ENCODE assay signal across 10 cellular contexts in genomic region chr6:134080171-134080795, GRCh38. TPM values are rescaled to one million over a fixed set of nuclear protein-coding genes. Genes with fewer than 3 reads are reported as not detected.
DNase-seq lines count a peak whose midpoint lies in the region; ATAC-seq, FAIRE-seq and TF ChIP-seq lines count a peak whose summit lies in the region.
"Had no signal": no experiment of that assay in that cellular context is flagged by ENCODE, and none has a peak within 500 bp of the region (broad histone marks: within the 10 kb centered on the region; RNA-seq: fewer than 3 reads in every experiment).

No MANE protein-coding gene starts in this region.

- TF ChIP-seq POLR2A in GM12878 (IDR thresholded peaks at IDR 0.05; ENCODE audit: low read depth, low read length), result no peak

- peak; percentile 36 for DNase-seq in DMS79 treated with DMSO at 0.1 percent for 48 hours (lab: John Stamatoyannopoulos, UW)
- no peak for DNase-seq in GM12878 (ENCODE audit: low read depth, low spot score)
- no peak for DNase-seq in NCI-H2227 (lab: John Stamatoyannopoulos, UW; ENCODE audit: unreplicated experiment)
- no peak for DNase-seq in CD1c-positive myeloid dendritic cell (ENCODE audit: extremely low spot score)
- DNase-seq in CD14-positive monocyte (ENCODE audit: low spot score), result no peak

- in situ Hi-C loops in GM12878 (cut with MboI), result loop anchor here (25.0 kb wide), 2 partner anchors 518 to 893 kb away; no protein-coding TSS in a partner anchor

- POLR2A ChIA-PET in GM12878 (lab: Charles Lee), result no interaction called here

- H3K27me3 Mint-ChIP-seq in IgD-negative memory B cell, result peaks cover 3% of the 10 kb centered on the region
- peaks cover 4 to 15% (median 5%) of the 10 kb centered on the region in 3 donors for H3K27me3 Mint-ChIP-seq in CD14-positive monocyte (ENCODE audit: low read depth in 3 of 3)
- H3K27me3 Mint-ChIP-seq: activated naive CD4-positive, alpha-beta T cell treated with anti-CD3 and anti-CD28 coated beads, Interleukin-2, amount 50 U/mL, for 24 hours had no signal

- H3K4me1 Mint-ChIP-seq in IgD-negative memory B cell (peaks cover 21 to 28% (median 23%) of the 10 kb centered on the region in 3 donors), CD14-positive monocyte (peaks cover 1% of the 10 kb centered on the region)

- RAD21 ChIA-PET in GM12878 (lab: Charles Lee; ENCODE audit: unreplicated experiment), result no interaction called here

- H3K36me3 Mint-ChIP-seq in IgD-negative memory B cell, result peaks cover 1% of the 10 kb centered on the region
- H3K36me3 Mint-ChIP-seq in CD14-positive monocyte, result no peaks in the 10 kb centered on the region
- H3K36me3 Mint-ChIP-seq: activated naive CD4-positive, alpha-beta T cell treated with anti-CD3 and anti-CD28 coated beads, Interleukin-2, amount 50 U/mL, for 24 hours had no signal

- no peaks in the 10 kb centered on the region for H3K9me3 ChIP-seq in GM12878 (replicated peaks; ENCODE audit: control insufficient read depth, insufficient read depth, low read length)

- 41% methylated on average over 5 of the region's 5 CpGs for WGBS in GM12878 (ENCODE audit: insufficient coverage, insufficient replicate concordance, low lambda C conversion rate, missing lambda C conversion rate)

- peak; percentile 67 for ATAC-seq in GM21367 (IDR thresholded peaks at IDR 0.05; ENCODE audit: unreplicated experiment)
- peak; percentile 42; the same call in 2 of the 3 replicates for ATAC-seq in GM12878
- ATAC-seq in HG02610 (IDR thresholded peaks at IDR 0.05; ENCODE audit: unreplicated experiment), result no peak

- SMC1A ChIA-PET in GM12878 (lab: Charles Lee; ENCODE audit: uncharacterized antibody, unreplicated experiment), result no interaction called here

- no peak overlapping the region for H3K27ac ChIP-seq in GM12878 (ENCODE audit: control insufficient read depth, insufficient read depth)
- H3K27ac ChIP-seq: SK-N-MC had no signal

- no peak overlapping the region for H3K9ac ChIP-seq in GM12878 (ENCODE audit: control insufficient read depth, insufficient read depth, low read length)

- no peaks in the 10 kb centered on the region for H3K79me2 ChIP-seq in GM12878 (ENCODE audit: control insufficient read depth, insufficient read depth, low read length)

- no peak for FAIRE-seq in GM12878 (lab: Jason Lieb, UNC)

- H3K9me3 Mint-ChIP-seq in IgD-negative memory B cell (no peaks in the 10 kb centered on the region), CD14-positive monocyte (no peaks in the 10 kb centered on the region)
- H3K9me3 Mint-ChIP-seq: activated naive CD4-positive, alpha-beta T cell treated with anti-CD3 and anti-CD28 coated beads, Interleukin-2, amount 50 U/mL, for 24 hours had no signal

- CTCF ChIA-PET in GM12878 (lab: Yijun Ruan, JAX), result interaction anchor here (1.0 to 1.5 kb wide), 3 partner anchors 11 to 156 kb away, joined by 3 to 6 read pairs (median 3); no protein-coding TSS in a partner anchor

- no peaks in the 10 kb centered on the region for H3K36me3 ChIP-seq in GM12878 (ENCODE audit: control insufficient read depth in 2 of 2, insufficient read depth in 2 of 2, low read length in 1 of 2)

- H4K20me1 ChIP-seq in GM12878 (ENCODE audit: control insufficient read depth, insufficient read depth), result no peaks in the 10 kb centered on the region

- intact Hi-C loops in GM12878 (cut with micrococcal nuclease; ENCODE audit: unreplicated experiment), result no loop called here
- intact Hi-C loops in CD14-positive monocyte (cut with micrococcal nuclease), result no loop called here

- H3K27me3 ChIP-seq in GM12878 (replicated peaks in 1 of 2; ENCODE audit: control insufficient read depth in 2 of 2, insufficient read depth in 2 of 2, low read length in 1 of 2), result no peaks in the 10 kb centered on the region

- TF ChIP-seq RAD21 in GM12878 (IDR thresholded peaks at IDR 0.05; ENCODE audit: insufficient read depth, low read depth, low read length), result no peak

- H3K4me3 Mint-ChIP-seq in IgD-negative memory B cell (peak overlapping the region; percentile 50 to 74 (median 64)), CD14-positive monocyte (peak overlapping the region in 1 of 2 donors; percentile 13)
- H3K4me3 Mint-ChIP-seq: activated naive CD4-positive, alpha-beta T cell treated with anti-CD3 and anti-CD28 coated beads, Interleukin-2, amount 50 U/mL, for 24 hours had no signal

- H3K27ac Mint-ChIP-seq in IgD-negative memory B cell (peak overlapping the region in 2 of 3 donors; percentile 2 to 54), CD14-positive monocyte (no peak overlapping the region)
- H3K27ac Mint-ChIP-seq: activated naive CD4-positive, alpha-beta T cell treated with anti-CD3 and anti-CD28 coated beads, Interleukin-2, amount 50 U/mL, for 24 hours had no signal

- no peak for TF ChIP-seq CTCF in GM12878 (IDR thresholded peaks at IDR 0.05 in 2 of 3, conservative IDR thresholded peaks at IDR 0.05 in 1 of 3; ENCODE audit: control insufficient read depth in 2 of 3, extremely low read depth in 1 of 3, insufficient read depth in 1 of 3, low read depth in 3 of 3, low read length in 3 of 3)
- no peak for TF ChIP-seq CTCF in CD14-positive monocyte (IDR thresholded peaks at IDR 0.05)

- no TSS peak for BruUV-seq in GM12878 (replicated peaks; lab: Mats Ljungman, UMichigan)

- peaks cover 8% of the 10 kb centered on the region; the same call in 1 of the 2 replicates for H3K4me1 ChIP-seq in GM12878 (ENCODE audit: control insufficient read depth, insufficient read depth, low read length)

- H3K4me3 ChIP-seq in GM12878, result no peak overlapping the region; the same call in 1 of the 2 replicates
- H3K4me3 ChIP-seq: SK-N-MC had no signal

- H2AFZ ChIP-seq in GM12878 (ENCODE audit: control insufficient read depth, low read depth, low read length), result no peak overlapping the region

- H3K4me2 ChIP-seq in GM12878 (ENCODE audit: control insufficient read depth, insufficient read depth), result peak overlapping the region; percentile 17

- TF ChIP-seq EP300 in GM12878 (IDR thresholded peaks at IDR 0.05; ENCODE audit: borderline replicate concordance in 1 of 2, control insufficient read depth in 1 of 2, low read depth in 2 of 2, low read length in 2 of 2), result no peak

TF ChIP-seq in GM12878, 131 proteins besides CTCF, POLR2A, EP300 and RAD21:
- TF ChIP-seq IKZF2 (IDR thresholded peaks at IDR 0.05), result no peak
- TF ChIP-seq RUNX3 (IDR thresholded peaks at IDR 0.05; ENCODE audit: low read length), result peak; percentile 30; the same call in 1 of the 2 replicates

RNA-seq across cellular contexts. Expression of gene SLC2A12, which starts 27.9 kb away (rescaled TPM):
- not detected for polyA plus RNA-seq in IgD-negative memory B cell
- total RNA-seq in GM12878 (2013; cell fraction: nucleolus; rRNA removed), result 0.12 and 0.21 TPM in 2 replicates
- total RNA-seq in GM12878 (2014; rRNA removed), result not detected in 2 replicates
- total RNA-seq in GM12878 (2014; rRNA removed; fragmentation: Illumina TruSeq; extraction: Trizol), result not detected in 2 replicates
- total RNA-seq in GM12878 (2021), result 0.05 TPM in 1 of 2 replicates, not detected in the other
- polyA plus RNA-seq in GM12878 (2011; ENCODE audit: low read depth), result 0.05 TPM
- 0.10 and 0.12 TPM in 2 replicates for polyA plus RNA-seq in GM12878 (2011; rRNA removed)
- 0.07 TPM in 2 replicates for polyA plus RNA-seq in GM12878 (2011; cell fraction: cytosol; rRNA removed)
- 0.07 TPM in 2 replicates for polyA plus RNA-seq in GM12878 (2011; cell fraction: nucleus; rRNA removed)
- 0.05 and 0.07 TPM in 2 replicates for polyA plus RNA-seq in GM12878 (2012)
- 0.01 TPM in 1 of 2 replicates, not detected in the other for polyA plus RNA-seq in GM12878 (2014; fragmentation: Illumina TruSeq; extraction: Trizol)
- polyA plus RNA-seq in GM12878 (2014; fragmentation: Nextera tagmentation; extraction: Ambion mirVana), result not detected
- polyA plus RNA-seq in GM12878 (2014; rRNA removed), result 0.04 TPM in 1 of 2 replicates, not detected in the other
- not detected for polyA plus RNA-seq in GM12878 (2016; fragmentation: Nextera tagmentation; extraction: Ambion mirVana)
- polyA minus RNA-seq in GM12878 (2011; rRNA and poly(A)+ RNA removed), result 0.22 and 0.41 TPM in 2 replicates
- not detected in 2 replicates for polyA minus RNA-seq in GM12878 (2011; cell fraction: cytosol; rRNA and poly(A)+ RNA removed)
- polyA minus RNA-seq in GM12878 (2011; cell fraction: nucleus; rRNA and poly(A)+ RNA removed), result 0.10 and 0.12 TPM in 2 replicates
- under 1 TPM; 0.27 to 0.42 TPM for polyA plus RNA-seq in CD14-positive monocyte

Comparison
In these comparisons a context has a peak if more than half of its experiments do, and no peak if none do; other contexts are left out.
1. H3K27ac Mint-ChIP-seq: peak in IgD-negative memory B cell (2 of 3); none in CD14-positive monocyte (0 of 7).